16 cellular contexts compared by ENCODE assay signal in the genomic region with DNA sequence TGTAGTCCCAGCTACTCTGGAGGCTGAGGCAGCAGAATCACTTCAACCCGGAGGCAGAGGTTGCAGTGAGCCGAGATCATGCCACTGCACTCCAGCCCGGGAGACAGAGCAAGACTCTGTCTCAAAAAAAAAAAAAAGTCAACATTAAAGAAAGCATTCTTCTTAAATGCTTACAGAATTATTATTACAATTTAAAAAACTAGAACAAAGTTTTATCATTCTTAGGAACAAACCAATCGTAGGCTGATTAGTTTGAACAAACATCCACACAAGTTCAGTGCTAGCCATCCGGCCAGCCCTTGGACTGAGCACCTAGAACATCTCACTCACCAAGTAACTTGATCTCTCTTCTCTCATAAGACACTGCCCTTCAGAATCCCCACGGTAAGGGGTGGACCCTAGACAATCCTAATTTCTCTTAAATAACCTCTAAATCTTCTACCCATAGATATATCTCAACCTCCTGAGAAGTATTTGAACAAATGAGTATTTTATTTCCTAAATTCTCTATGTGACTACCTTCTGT. TPM values are rescaled to one million over a fixed set of nuclear protein-coding genes. Genes with fewer than 3 reads are reported as not detected.
DNase-seq lines count a peak whose midpoint lies in the region; ATAC-seq, FAIRE-seq and TF ChIP-seq lines count a peak whose summit lies in the region.
"Had no signal": no experiment of that assay in that cellular context is flagged by ENCODE, and none has a peak within 500 bp of the region (broad histone marks: within the 10 kb centered on the region; RNA-seq: fewer than 3 reads in every experiment).

No MANE protein-coding gene starts in this region.

- peak overlapping the region; percentile 47 to 75 (median 56) for H3K4me3 Mint-ChIP-seq in CD4-positive, alpha-beta memory T cell
- H3K4me3 Mint-ChIP-seq in activated CD8-positive, alpha-beta T cell treated with anti-CD3 and anti-CD28 coated beads, Interleukin-2, amount 10 ng/mL, durations not matched to agents 7 days and 5 days = no peak overlapping the region
- H3K4me3 Mint-ChIP-seq in memory B cell = peak overlapping the region; percentile 1

- H3K4me1 ChIP-seq in BLaER1 = peaks cover 34% of the 10 kb centered on the region
- peaks cover 92% of the 10 kb centered on the region for H3K4me1 ChIP-seq in CD4-positive, alpha-beta memory T cell (ENCODE audit: insufficient read depth, low read length)

- H3K27me3 Mint-ChIP-seq in CD4-positive, alpha-beta memory T cell = no peaks in the 10 kb centered on the region
- H3K27me3 Mint-ChIP-seq in activated CD8-positive, alpha-beta T cell treated with anti-CD3 and anti-CD28 coated beads, Interleukin-2, amount 10 ng/mL, durations not matched to agents 7 days and 5 days (ENCODE audit: low read depth) = no peaks in the 10 kb centered on the region
- H3K27me3 Mint-ChIP-seq in memory B cell = no peaks in the 10 kb centered on the region
- H3K27me3 Mint-ChIP-seq: IgD-negative memory B cell had no signal

- peaks cover 8% of the 10 kb centered on the region; the same call in 1 of the 2 replicates for H3K36me3 ChIP-seq in BLaER1
- H3K36me3 ChIP-seq in CD4-positive, alpha-beta memory T cell (ENCODE audit: insufficient read depth, low read length) = no peaks in the 10 kb centered on the region
- H3K36me3 ChIP-seq: tibial artery had no signal

- CTCF ChIA-PET in CD4-positive, alpha-beta memory T cell (lab: Charles Lee; ENCODE audit: partially characterized antibody) = interaction anchor here (1.4 kb wide), 1 partner anchor 57 kb away, joined by 4 read pairs; no protein-coding TSS in a partner anchor
- CTCF ChIA-PET in activated CD8-positive, alpha-beta T cell treated with anti-CD3 and anti-CD28 coated beads, Interleukin-2, amount 10 ng/mL, durations not matched to agents 7 days and 5 days (lab: Charles Lee) = no interaction called here

- no peak overlapping the region for H3K9ac ChIP-seq in BLaER1

- H4K20me1 ChIP-seq in BLaER1 = peaks cover 94% of the 10 kb centered on the region

- intact Hi-C loops in CD4-positive, alpha-beta memory T cell (cut with micrococcal nuclease) = no loop called here
- intact Hi-C loops in posterior cingulate gyrus (cut with DNase I) = no loop called here

- H3K4me3 ChIP-seq in BLaER1 = no peak overlapping the region
- no peak overlapping the region for H3K4me3 ChIP-seq in CD4-positive, alpha-beta memory T cell (ENCODE audit: low read length in 2 of 2)
- H3K4me3 ChIP-seq: tibial artery had no signal

- H3K4me1 Mint-ChIP-seq in CD4-positive, alpha-beta memory T cell = peaks cover 64 to 77% (median 71%) of the 10 kb centered on the region in 4 donors
- H3K4me1 Mint-ChIP-seq in activated CD8-positive, alpha-beta T cell treated with anti-CD3 and anti-CD28 coated beads, Interleukin-2, amount 10 ng/mL, durations not matched to agents 7 days and 5 days (ENCODE audit: low read depth) = peaks cover 64% of the 10 kb centered on the region
- H3K4me1 Mint-ChIP-seq in memory B cell = peaks cover 56% of the 10 kb centered on the region

- FAIRE-seq in GM12892 (lab: Jason Lieb, UNC) = no peak

- POLR2A ChIA-PET in CD4-positive, alpha-beta memory T cell (lab: Charles Lee; ENCODE audit: partially characterized antibody) = interaction anchor here (0.9 to 1.2 kb wide), 2 partner anchors 73 to 99 kb away, joined by 3 read pairs; no protein-coding TSS in a partner anchor
- POLR2A ChIA-PET in activated CD8-positive, alpha-beta T cell treated with anti-CD3 and anti-CD28 coated beads, Interleukin-2, amount 10 ng/mL, durations not matched to agents 7 days and 5 days (lab: Charles Lee) = interaction anchor here (0.8 to 1.2 kb wide), 3 partner anchors 12 to 21 kb away, joined by 3 to 5 read pairs (median 3); a partner anchor contains a TSS

- no peak for TF ChIP-seq POLR2A in GM12892 (IDR thresholded peaks at IDR 0.05; ENCODE audit: low read depth, low read length)

- peaks cover 0 to 8% of the 10 kb centered on the region in 2 donors for H3K36me3 Mint-ChIP-seq in CD4-positive, alpha-beta memory T cell
- peaks cover 14% of the 10 kb centered on the region for H3K36me3 Mint-ChIP-seq in activated CD8-positive, alpha-beta T cell treated with anti-CD3 and anti-CD28 coated beads, Interleukin-2, amount 10 ng/mL, durations not matched to agents 7 days and 5 days (ENCODE audit: low read depth)
- peaks cover under 1% of the 10 kb centered on the region for H3K36me3 Mint-ChIP-seq in memory B cell
- H3K36me3 Mint-ChIP-seq: IgD-negative memory B cell had no signal

- H3K27ac Mint-ChIP-seq in CD4-positive, alpha-beta memory T cell = peak overlapping the region in 6 of 7 donors; percentile 10 to 86 (median 44)
- H3K27ac Mint-ChIP-seq in activated CD8-positive, alpha-beta T cell treated with anti-CD3 and anti-CD28 coated beads, Interleukin-2, amount 10 ng/mL, durations not matched to agents 7 days and 5 days = peak overlapping the region; percentile 10
- peak overlapping the region; percentile 10 for H3K27ac Mint-ChIP-seq in memory B cell

- H3K9me3 ChIP-seq in BLaER1 = no peaks in the 10 kb centered on the region
- no peaks in the 10 kb centered on the region for H3K9me3 ChIP-seq in CD4-positive, alpha-beta memory T cell (ENCODE audit: control insufficient read depth in 1 of 2, low read length in 2 of 2)
- H3K9me3 ChIP-seq: tibial artery had no signal

- H3K27me3 ChIP-seq in BLaER1 = no peaks in the 10 kb centered on the region
- no peaks in the 10 kb centered on the region for H3K27me3 ChIP-seq in CD4-positive, alpha-beta memory T cell (ENCODE audit: insufficient read depth, low read length)
- H3K27me3 ChIP-seq: tibial artery had no signal

- H3K4me2 ChIP-seq in BLaER1 = no peak overlapping the region

- DNase-seq in CD4-positive, alpha-beta memory T cell = no peak
- DNase-seq in activated CD8-positive, alpha-beta T cell treated with anti-CD3 and anti-CD28 coated beads, Interleukin-2, amount 10 ng/mL, durations not matched to agents 7 days and 5 days = no peak
- DNase-seq in memory B cell (ENCODE audit: low spot score in 2 of 2) (no peak), GM03348 (ENCODE audit: low spot score) (no peak), GM12892 (ENCODE audit: insufficient read length) (no peak), posterior cingulate gyrus (no peak)
- DNase-seq: activated effector memory CD4-positive, alpha-beta T cell treated with Interleukin-2 at 50 U/mL for 16 hours; HCEC 1CT; kidney glomerular epithelial cell; NCI-H2081 treated with DMSO at 0.1 percent for 48 hours; NCI-H82; stimulated activated CD4-positive, alpha-beta T cell treated with anti-CD3 and anti-CD28 coated beads, Interleukin-2, amount 100 ng/mL, for 48 hours; tibial artery had no signal

- ATAC-seq in activated CD8-positive, alpha-beta T cell treated with anti-CD3 and anti-CD28 coated beads, Interleukin-2, amount 10 ng/mL, durations not matched to agents 7 days and 5 days = no peak
- no peak for ATAC-seq in memory B cell (ENCODE audit: low read depth)
- ATAC-seq: activated CD4-positive, CD25-positive, alpha-beta regulatory T cell treated with anti-CD3 and anti-CD28 coated beads, Interleukin-2, amount 50 U/mL, for 24 hours had no signal

- no peaks in the 10 kb centered on the region for H3K9me3 Mint-ChIP-seq in CD4-positive, alpha-beta memory T cell
- H3K9me3 Mint-ChIP-seq in activated CD8-positive, alpha-beta T cell treated with anti-CD3 and anti-CD28 coated beads, Interleukin-2, amount 10 ng/mL, durations not matched to agents 7 days and 5 days (ENCODE audit: insufficient read depth) = no peaks in the 10 kb centered on the region
- no peaks in the 10 kb centered on the region for H3K9me3 Mint-ChIP-seq in memory B cell
- H3K9me3 Mint-ChIP-seq: IgD-negative memory B cell had no signal

- H3K27ac ChIP-seq in BLaER1 = peak overlapping the region; percentile 14; the same call in 1 of the 2 replicates
- H3K27ac ChIP-seq in CD4-positive, alpha-beta memory T cell (ENCODE audit: low read depth, low read length) = no peak overlapping the region
- H3K27ac ChIP-seq: tibial artery had no signal

RNA-seq across cellular contexts. Expression of a gene that starts 16.0 kb away (rescaled TPM):
- 100 to 1,000 TPM; 370 to 372 TPM for total RNA-seq in CD4-positive, alpha-beta memory T cell
- 100 to 1,000 TPM; 163 to 258 TPM for polyA plus RNA-seq in CD4-positive, alpha-beta memory T cell
- total RNA-seq in activated CD8-positive, alpha-beta T cell treated with anti-CD3 and anti-CD28 coated beads, Interleukin-2, amount 10 ng/mL, durations not matched to agents 7 days and 5 days = 100 to 1,000 TPM; 156 to 159 TPM
- 21.8 TPM for polyA plus RNA-seq in GM12892 (2012; ENCODE audit: missing spikeins)
